1 cellular context compared by ENCODE assay signal in genomic region chr22:19432092-19432844, GRCh38.
TF ChIP-seq lines count a peak whose summit lies in the region.

TSS of gene MRPL40 (plus strand) at chr22:19432545. CDS start at chr22:19432555, 10 bp downstream.

TF ChIP-seq in HepG2, 621 proteins besides CTCF, POLR2A, EP300 and RAD21 (continued from another document and continues in another):
- TF ChIP-seq SKIL (CRISPR knock-in tag; IDR thresholded peaks at IDR 0.05; ENCODE audit: borderline replicate concordance) (0 out of 2 replicates have a peak, but pooled peaks have one; percentile 69), MED8 (CRISPR knock-in tag; IDR thresholded peaks at IDR 0.05; ENCODE audit: insufficient replicate concordance) (peak; percentile 94), MAZ (IDR thresholded peaks at IDR 0.05; ENCODE audit: borderline replicate concordance, low read depth, low read length) (peak; percentile 90), MAZ (CRISPR knock-in tag; IDR thresholded peaks at IDR 0.05; ENCODE audit: low read depth) (peak; percentile 98), ZNF776 (CRISPR knock-in tag; IDR thresholded peaks at IDR 0.05) (peak; percentile 97), ARID4A (CRISPR knock-in tag; IDR thresholded peaks at IDR 0.05; ENCODE audit: borderline replicate concordance) (peak; percentile 99), CEBPB (IDR thresholded peaks at IDR 0.05; ENCODE audit: borderline replicate concordance, low read depth, low read length) (no peak), ELK4 (CRISPR knock-in tag; IDR thresholded peaks at IDR 0.05; ENCODE audit: borderline replicate concordance) (peak; percentile 43; the same call in 1 of the 2 replicates), GATA4 (IDR thresholded peaks at IDR 0.05; ENCODE audit: borderline replicate concordance, low read depth) (peak; percentile 42; the same call in 1 of the 2 replicates), ZNF792 (CRISPR knock-in tag; IDR thresholded peaks at IDR 0.05) (peak; percentile 96; the same call in 1 of the 2 replicates), ZMAT5 (CRISPR knock-in tag; IDR thresholded peaks at IDR 0.05; ENCODE audit: borderline replicate concordance, low read depth) (no peak), ZNF878 (CRISPR knock-in tag; IDR thresholded peaks at IDR 0.05) (0 out of 2 replicates have a peak, but pooled peaks have one; percentile 65), REST (IDR thresholded peaks at IDR 0.05; ENCODE audit: borderline replicate concordance in 1 of 2, low read depth in 1 of 2, low read length in 2 of 2) (peak in 1 of 2 experiments; percentile 38; a peak in 1 of 4 replicates), ZBTB3 (CRISPR knock-in tag; IDR thresholded peaks at IDR 0.05; ENCODE audit: borderline replicate concordance, low read depth) (peak; percentile 78; the same call in 1 of the 2 replicates), GTF3A (CRISPR knock-in tag; conservative IDR thresholded peaks at IDR 0.05) (0 out of 2 replicates have a peak, but pooled peaks have one; percentile 17), SMAD3 (CRISPR knock-in tag; IDR thresholded peaks at IDR 0.05) (peak; percentile 97), KLF11 (CRISPR knock-in tag; IDR thresholded peaks at IDR 0.05) (no peak), ISX (CRISPR knock-in tag; conservative IDR thresholded peaks at IDR 0.05) (peak; percentile 20; the same call in 1 of the 2 replicates), TCF7 (IDR thresholded peaks at IDR 0.05; ENCODE audit: low read depth) (no peak), ZNF773 (CRISPR knock-in tag; IDR thresholded peaks at IDR 0.05; ENCODE audit: borderline replicate concordance) (peak; percentile 85; the same call in 1 of the 2 replicates), MZF1 (CRISPR knock-in tag; IDR thresholded peaks at IDR 0.05; ENCODE audit: borderline replicate concordance) (peak; percentile 16; the same call in 1 of the 2 replicates), PHB2 (IDR thresholded peaks at IDR 0.05; ENCODE audit: partially characterized antibody) (no peak), ZNF530 (CRISPR knock-in tag; IDR thresholded peaks at IDR 0.05; ENCODE audit: low read depth) (peak; percentile 22; the same call in 1 of the 2 replicates), ZNF296 (CRISPR knock-in tag; conservative IDR thresholded peaks at IDR 0.05) (0 out of 2 replicates have a peak, but pooled peaks have one; percentile 19), RCOR2 (CRISPR knock-in tag; IDR thresholded peaks at IDR 0.05) (peak; percentile 38; the same call in 1 of the 2 replicates), ZNF614 (CRISPR knock-in tag; IDR thresholded peaks at IDR 0.05; ENCODE audit: borderline replicate concordance) (peak; percentile 99), PHF8 (CRISPR knock-in tag; IDR thresholded peaks at IDR 0.05) (peak; percentile 95), SRF (IDR thresholded peaks at IDR 0.05; ENCODE audit: low read depth, low read length) (peak; percentile 74; the same call in 1 of the 2 replicates), CSRNP2 (CRISPR knock-in tag; conservative IDR thresholded peaks at IDR 0.05; ENCODE audit: low read depth) (0 out of 2 replicates have a peak, but pooled peaks have one; percentile 63), ZNF883 (CRISPR knock-in tag; IDR thresholded peaks at IDR 0.05; ENCODE audit: not compliant biosample characterization) (peak; percentile 92)
- TF ChIP-seq, protein P1, sequence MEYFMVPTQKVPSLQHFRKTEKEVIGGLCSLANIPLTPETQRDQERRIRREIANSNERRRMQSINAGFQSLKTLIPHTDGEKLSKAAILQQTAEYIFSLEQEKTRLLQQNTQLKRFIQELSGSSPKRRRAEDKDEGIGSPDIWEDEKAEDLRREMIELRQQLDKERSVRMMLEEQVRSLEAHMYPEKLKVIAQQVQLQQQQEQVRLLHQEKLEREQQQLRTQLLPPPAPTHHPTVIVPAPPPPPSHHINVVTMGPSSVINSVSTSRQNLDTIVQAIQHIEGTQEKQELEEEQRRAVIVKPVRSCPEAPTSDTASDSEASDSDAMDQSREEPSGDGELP (IDR thresholded peaks at IDR 0.05; ENCODE audit: borderline replicate concordance, low read depth) = peak; percentile 94
- TF ChIP-seq, protein P2, sequence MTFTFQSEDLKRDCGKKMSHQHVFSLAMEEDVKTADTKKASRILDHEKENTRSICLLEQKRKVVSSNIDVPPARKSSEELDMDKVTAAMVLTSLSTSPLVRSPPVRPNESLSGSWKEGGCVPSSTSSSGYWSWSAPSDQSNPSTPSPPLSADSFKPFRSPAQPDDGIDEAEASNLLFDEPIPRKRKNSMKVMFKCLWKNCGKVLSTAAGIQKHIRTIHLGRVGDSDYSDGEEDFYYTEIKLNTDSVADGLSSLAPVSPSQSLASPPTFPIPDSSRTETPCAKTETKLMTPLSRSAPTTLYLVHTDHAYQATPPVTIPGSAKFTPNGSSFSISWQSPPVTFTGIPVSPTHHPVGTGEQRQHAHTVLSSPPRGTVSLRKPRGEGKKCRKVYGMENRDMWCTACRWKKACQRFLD (CRISPR knock-in tag; IDR thresholded peaks at IDR 0.05; ENCODE audit: borderline replicate concordance) = peak; percentile 78; the same call in 1 of the 2 replicates
- TF ChIP-seq, protein P3, sequence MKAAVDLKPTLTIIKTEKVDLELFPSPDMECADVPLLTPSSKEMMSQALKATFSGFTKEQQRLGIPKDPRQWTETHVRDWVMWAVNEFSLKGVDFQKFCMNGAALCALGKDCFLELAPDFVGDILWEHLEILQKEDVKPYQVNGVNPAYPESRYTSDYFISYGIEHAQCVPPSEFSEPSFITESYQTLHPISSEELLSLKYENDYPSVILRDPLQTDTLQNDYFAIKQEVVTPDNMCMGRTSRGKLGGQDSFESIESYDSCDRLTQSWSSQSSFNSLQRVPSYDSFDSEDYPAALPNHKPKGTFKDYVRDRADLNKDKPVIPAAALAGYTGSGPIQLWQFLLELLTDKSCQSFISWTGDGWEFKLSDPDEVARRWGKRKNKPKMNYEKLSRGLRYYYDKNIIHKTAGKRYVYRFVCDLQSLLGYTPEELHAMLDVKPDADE (CRISPR knock-in tag; IDR thresholded peaks at IDR 0.05) = no peak
- TF ChIP-seq, protein P4, sequence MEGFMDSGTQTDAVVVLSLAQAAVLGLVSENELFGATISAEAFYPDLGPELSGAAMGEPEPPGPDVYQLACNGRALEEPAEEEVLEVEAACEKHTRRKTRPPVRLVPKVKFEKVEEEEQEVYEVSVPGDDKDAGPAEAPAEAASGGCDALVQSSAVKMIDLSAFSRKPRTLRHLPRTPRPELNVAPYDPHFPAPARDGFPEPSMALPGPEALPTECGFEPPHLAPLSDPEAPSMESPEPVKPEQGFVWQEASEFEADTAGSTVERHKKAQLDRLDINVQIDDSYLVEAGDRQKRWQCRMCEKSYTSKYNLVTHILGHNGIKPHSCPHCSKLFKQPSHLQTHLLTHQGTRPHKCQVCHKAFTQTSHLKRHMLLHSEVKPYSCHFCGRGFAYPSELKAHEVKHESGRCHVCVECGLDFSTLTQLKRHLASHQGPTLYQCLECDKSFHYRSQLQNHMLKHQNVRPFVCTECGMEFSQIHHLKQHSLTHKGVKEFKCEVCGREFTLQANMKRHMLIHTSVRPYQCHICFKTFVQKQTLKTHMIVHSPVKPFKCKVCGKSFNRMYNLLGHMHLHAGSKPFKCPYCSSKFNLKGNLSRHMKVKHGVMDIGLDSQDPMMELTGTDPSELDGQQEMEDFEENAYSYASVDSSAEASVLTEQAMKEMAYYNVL (CRISPR knock-in tag; IDR thresholded peaks at IDR 0.05; ENCODE audit: borderline replicate concordance) = peak; percentile 91
